In the genomic region with DNA sequence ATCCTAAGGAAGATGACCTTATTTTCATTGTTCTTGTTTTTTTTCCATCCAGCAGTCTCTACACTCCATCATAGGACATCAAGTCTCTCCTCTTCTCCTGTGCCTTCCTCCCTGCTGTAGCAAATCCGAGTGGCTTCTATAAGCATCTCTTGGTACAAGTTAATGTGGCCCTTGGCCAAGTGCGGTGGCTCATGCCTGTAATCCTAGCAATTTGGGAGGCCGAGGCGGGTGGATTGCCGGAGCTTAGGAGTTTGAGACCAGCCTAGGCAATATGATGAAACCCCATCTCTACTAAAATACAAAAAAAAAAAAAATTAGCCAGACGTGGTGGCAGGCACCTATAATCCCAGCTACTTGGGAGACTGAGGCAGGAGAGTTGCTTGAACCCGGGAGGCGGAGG, we compare ENCODE assay signal across 2 cellular contexts. TPM values are rescaled to one million over a fixed set of nuclear protein-coding genes. Genes with fewer than 3 reads are reported as not detected.
"Had no signal": no experiment of that assay in that cellular context is flagged by ENCODE, and none has a peak within 500 bp of the region (broad histone marks: within the 10 kb centered on the region; RNA-seq: fewer than 3 reads in every experiment).

No MANE protein-coding gene starts in this region.

RNA-seq across cellular contexts. Expression of a gene that starts 59.0 kb away (rescaled TPM):
- total RNA-seq: GM23248, H7 had no signal
- polyA plus RNA-seq: GM23248 had no signal
